Comparison of ENCODE assay signal across 8 cellular contexts in the genomic region with DNA sequence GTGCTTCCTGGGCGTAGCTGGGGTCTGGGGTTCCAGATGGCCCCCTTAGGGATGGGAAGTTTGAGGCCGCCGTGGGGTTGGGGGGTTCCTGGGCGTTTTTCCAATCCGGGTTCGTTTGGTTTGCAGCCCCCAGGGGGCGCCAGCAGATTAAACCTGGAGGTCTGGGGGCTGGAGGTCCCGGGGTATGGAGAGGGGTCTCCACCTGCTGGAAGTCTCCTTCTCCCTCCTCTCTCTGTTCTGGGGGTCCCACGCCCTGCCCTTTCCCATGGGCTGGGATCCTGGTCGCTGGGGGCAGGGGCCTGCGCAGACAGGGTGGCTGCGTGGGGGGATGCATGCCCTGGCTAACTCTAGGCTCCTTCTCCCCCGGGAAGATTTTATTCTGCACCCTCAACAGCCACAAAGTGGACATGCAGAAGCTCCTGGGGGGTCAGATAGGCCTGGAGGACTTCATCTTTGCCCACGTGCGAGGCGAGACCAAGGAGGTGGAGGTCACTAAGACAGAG. TPM values are rescaled to one million over a fixed set of nuclear protein-coding genes. Genes with fewer than 3 reads are reported as not detected.
DNase-seq lines count a peak whose midpoint lies in the region; ATAC-seq and TF ChIP-seq lines count a peak whose summit lies in the region.

No MANE protein-coding gene starts in this region.

- CTCF ChIA-PET in MCF 10A (lab: Yijun Ruan, JAX) = interaction anchor here (0.6 kb wide), 2 partner anchors 22 to 323 kb away, joined by 3 read pairs; no protein-coding TSS in a partner anchor
- CTCF ChIA-PET in mammary epithelial cell (lab: Charles Lee; ENCODE audit: low non-redundant PET) = no interaction called here

- TF ChIP-seq POLR2A in lower leg skin (IDR thresholded peaks at IDR 0.05) = no peak

- H3K27ac ChIP-seq in mammary epithelial cell (ENCODE audit: insufficient read depth, low read depth, low read length) = no peak overlapping the region

- H3K4me3 Mint-ChIP-seq in MCF 10A (ENCODE audit: unreplicated experiment) (no peak overlapping the region), glutamatergic neuron (ENCODE audit: unreplicated experiment) (no peak overlapping the region)
- peak overlapping the region; percentile 41 to 57 for H3K4me3 Mint-ChIP-seq in stimulated activated naive B cell treated with anti-CD40 and anti-IgM and Interleukin-4, amounts not matched to agents 10 μg/mL and 1 μg/mL and 100 μg/mL, for 72 hours

- DNase-seq in MCF 10A (ENCODE audit: unreplicated experiment) (no peak), mammary epithelial cell (no peak), glutamatergic neuron (peak; percentile 48), lower leg skin (ENCODE audit: low spot score in 2 of 2) (no peak)
- peak; percentile 48 for DNase-seq in activated CD4-positive, alpha-beta T cell treated with anti-CD3 and anti-CD28 coated beads, Interleukin-2, amount 50 U/mL, for 1 hour
- no peak for DNase-seq in stimulated activated naive B cell treated with anti-CD40 and anti-IgM and Interleukin-4, amounts not matched to agents 10 μg/mL and 1 μg/mL and 100 μg/mL, for 72 hours

- WGBS in mammary epithelial cell (ENCODE audit: low coverage, missing lambda C conversion rate) = 38% methylated on average over 7 of the region's 16 CpGs
- WGBS in lower leg skin, 2 donors = 13 to 28% methylated on average over 13 to 15 of the region's 16 CpGs

- no peaks in the 10 kb centered on the region for H4K20me1 ChIP-seq in mammary epithelial cell (ENCODE audit: insufficient read depth, low read length)

- no peaks in the 10 kb centered on the region for H3K36me3 ChIP-seq in mammary epithelial cell (ENCODE audit: insufficient read depth, low read length)

- H3K9me3 ChIP-seq in mammary epithelial cell (replicated peaks; ENCODE audit: insufficient read depth, low read length) = no peaks in the 10 kb centered on the region

- H3K4me1 Mint-ChIP-seq in MCF 10A (ENCODE audit: insufficient read depth, unreplicated experiment) (no peaks in the 10 kb centered on the region), glutamatergic neuron (ENCODE audit: low read depth, unreplicated experiment) (no peaks in the 10 kb centered on the region)
- peaks cover 0 to 7% of the 10 kb centered on the region in 2 donors for H3K4me1 Mint-ChIP-seq in stimulated activated naive B cell treated with anti-CD40 and anti-IgM and Interleukin-4, amounts not matched to agents 10 μg/mL and 1 μg/mL and 100 μg/mL, for 72 hours

- dilution Hi-C loops in mammary epithelial cell (cut with HindIII; ENCODE audit: low sequenced_read_pairs) = no loop called here

- no peaks in the 10 kb centered on the region for H3K9me3 Mint-ChIP-seq in MCF 10A (ENCODE audit: unreplicated experiment)
- H3K9me3 Mint-ChIP-seq in glutamatergic neuron (ENCODE audit: unreplicated experiment) = no peaks in the 10 kb centered on the region
- H3K9me3 Mint-ChIP-seq in stimulated activated naive B cell treated with anti-CD40 and anti-IgM and Interleukin-4, amounts not matched to agents 10 μg/mL and 1 μg/mL and 100 μg/mL, for 72 hours = no peaks in the 10 kb centered on the region

- H3K27me3 Mint-ChIP-seq in MCF 10A (ENCODE audit: insufficient read depth, unreplicated experiment) = no peaks in the 10 kb centered on the region
- H3K27me3 Mint-ChIP-seq in glutamatergic neuron (ENCODE audit: unreplicated experiment) = peaks cover 5% of the 10 kb centered on the region
- H3K27me3 Mint-ChIP-seq in stimulated activated naive B cell treated with anti-CD40 and anti-IgM and Interleukin-4, amounts not matched to agents 10 μg/mL and 1 μg/mL and 100 μg/mL, for 72 hours = peaks cover 0 to 6% of the 10 kb centered on the region in 2 donors

- no peak overlapping the region for H2AFZ ChIP-seq in mammary epithelial cell (ENCODE audit: low read depth, low read length)

- intact Hi-C loops in MCF 10A (cut with micrococcal nuclease) = no loop called here
- intact Hi-C loops in mammary epithelial cell (cut with micrococcal nuclease) = no loop called here
- intact Hi-C loops in lower leg skin (cut with DNase I; ENCODE audit: low total_unique reads) = no loop called here

- ATAC-seq in stimulated activated naive B cell treated with anti-CD40 and anti-IgM and Interleukin-4, amounts not matched to agents 10 μg/mL and 1 μg/mL and 100 μg/mL, for 72 hours (replicated peaks) = peak in 1 of 2 donors; percentile 53
- ATAC-seq in GM21447 (IDR thresholded peaks at IDR 0.05; ENCODE audit: unreplicated experiment) (no peak), GM18502 (IDR thresholded peaks at IDR 0.05; ENCODE audit: poor library complexity, unreplicated experiment) (no peak)

- no peaks in the 10 kb centered on the region for H3K79me2 ChIP-seq in mammary epithelial cell (ENCODE audit: insufficient read depth, low read length)

- H3K4me1 ChIP-seq in mammary epithelial cell (ENCODE audit: insufficient read depth, low read length) = peaks cover 7% of the 10 kb centered on the region

- POLR2A ChIA-PET in MCF 10A (lab: Yijun Ruan, JAX) = interaction anchor here (1.2 kb wide), 1 partner anchor 13 kb away, joined by 3 read pairs; no protein-coding TSS in a partner anchor

- H3K4me3 ChIP-seq in mammary epithelial cell (replicated peaks in 1 of 3; ENCODE audit: insufficient read depth in 1 of 3, low read depth in 2 of 3, low read length in 3 of 3) (no peak overlapping the region), lower leg skin (ENCODE audit: low read depth, poor library complexity, severe bottlenecking) (no peak overlapping the region)

- peaks cover 13% of the 10 kb centered on the region for H3K27me3 ChIP-seq in mammary epithelial cell (ENCODE audit: insufficient read depth, low read length)

- no peak overlapping the region for H3K4me2 ChIP-seq in mammary epithelial cell (ENCODE audit: insufficient read depth, low read depth, low read length)

- no peaks in the 10 kb centered on the region for H3K36me3 Mint-ChIP-seq in MCF 10A (ENCODE audit: insufficient read depth, unreplicated experiment)
- no peaks in the 10 kb centered on the region for H3K36me3 Mint-ChIP-seq in glutamatergic neuron (ENCODE audit: unreplicated experiment)
- H3K36me3 Mint-ChIP-seq in stimulated activated naive B cell treated with anti-CD40 and anti-IgM and Interleukin-4, amounts not matched to agents 10 μg/mL and 1 μg/mL and 100 μg/mL, for 72 hours = no peaks in the 10 kb centered on the region

- in situ Hi-C loops in mammary epithelial cell (cut with MboI; ENCODE audit: low sequenced_read_pairs in 2 of 2) = no loop called here

- H3K9ac ChIP-seq in mammary epithelial cell (ENCODE audit: insufficient read depth, low read length) = no peak overlapping the region

- BruUV-seq in MCF 10A (replicated peaks; lab: Mats Ljungman, UMichigan) = no TSS peak
- BruUV-seq in mammary epithelial cell (replicated peaks; lab: Mats Ljungman, UMichigan) = no TSS peak

- H3K27ac Mint-ChIP-seq in MCF 10A (ENCODE audit: low read depth, unreplicated experiment) = no peak overlapping the region
- no peak overlapping the region for H3K27ac Mint-ChIP-seq in glutamatergic neuron (ENCODE audit: unreplicated experiment)
- no peak overlapping the region for H3K27ac Mint-ChIP-seq in stimulated activated naive B cell treated with anti-CD40 and anti-IgM and Interleukin-4, amounts not matched to agents 10 μg/mL and 1 μg/mL and 100 μg/mL, for 72 hours

- peak; percentile 44 for TF ChIP-seq CTCF in MCF 10A (IDR thresholded peaks at IDR 0.05; ENCODE audit: unreplicated experiment)
- peak in 1 of 2 donors; percentile 46 for TF ChIP-seq CTCF in mammary epithelial cell (conservative IDR thresholded peaks at IDR 0.05 in 1 of 2, IDR thresholded peaks at IDR 0.05 in 1 of 2; ENCODE audit: extremely low read depth in 1 of 2, insufficient read depth in 1 of 2, low read depth in 1 of 2, low read length in 2 of 2)
- TF ChIP-seq CTCF in glutamatergic neuron (IDR thresholded peaks at IDR 0.05; ENCODE audit: partially characterized antibody, unreplicated experiment) = peak; percentile 75
- no peak for TF ChIP-seq CTCF in lower leg skin (IDR thresholded peaks at IDR 0.05)

RNA-seq across cellular contexts. Expression of gene GIPC3, which starts 0.9 kb away (rescaled TPM):
- not detected in 2 replicates for total RNA-seq in MCF 10A (2022)
- not detected for total RNA-seq in mammary epithelial cell
- 0.01 TPM for polyA plus RNA-seq in mammary epithelial cell
- not detected for polyA minus RNA-seq in mammary epithelial cell
- 0.20 TPM for total RNA-seq in glutamatergic neuron (ENCODE audit: unreplicated experiment)
- under 1 TPM in 3 of 4 donors, not detected in 1; 0.19 to 0.52 (median 0.25) TPM for total RNA-seq in lower leg skin

RNA-seq across cellular contexts. Expression of gene HMG20B, which starts 13.4 kb away (rescaled TPM):
- total RNA-seq in MCF 10A (2022) (54.7 and 64.7 TPM in 2 replicates), mammary epithelial cell (100 to 1,000 TPM in 1 of 2 donors, 10 to 100 TPM in 1; 95.7 to 162 TPM), glutamatergic neuron (ENCODE audit: unreplicated experiment) (55.3 TPM), lower leg skin (100 to 1,000 TPM; 112 to 135 (median 123) TPM)
- polyA plus RNA-seq in mammary epithelial cell = 51.6 TPM
- 13.5 TPM for polyA minus RNA-seq in mammary epithelial cell

RNA-seq across cellular contexts. Expression of gene TBXA2R, which starts 20.5 kb away (rescaled TPM):
- total RNA-seq in MCF 10A (2022) = not detected in 2 replicates
- under 1 TPM in 1 of 2 donors, not detected in 1; 0.17 TPM for total RNA-seq in mammary epithelial cell
- 0.07 TPM for polyA plus RNA-seq in mammary epithelial cell
- polyA minus RNA-seq in mammary epithelial cell = not detected
- not detected for total RNA-seq in glutamatergic neuron (ENCODE audit: unreplicated experiment)
- total RNA-seq in lower leg skin = 1 to 10 TPM in 2 of 4 donors, under 1 TPM in 2; 0.20 to 4.2 (median 0.90) TPM

RNA-seq across cellular contexts. Expression of gene MFSD12, which starts 28.8 kb away (rescaled TPM):
- total RNA-seq in MCF 10A (2022) (77.5 and 79.4 TPM in 2 replicates), mammary epithelial cell (100 to 1,000 TPM; 113 to 267 TPM), glutamatergic neuron (ENCODE audit: unreplicated experiment) (134 TPM), lower leg skin (10 to 100 TPM; 43.3 to 98.2 (median 56.3) TPM)
- 61.6 TPM for polyA plus RNA-seq in mammary epithelial cell
- polyA minus RNA-seq in mammary epithelial cell = 72.3 TPM

RNA-seq across cellular contexts. Expression of gene CACTIN, which starts 40.4 kb away (rescaled TPM):
- total RNA-seq in MCF 10A (2022) (24.7 and 25.1 TPM in 2 replicates), mammary epithelial cell (10 to 100 TPM; 16.0 to 26.5 TPM), glutamatergic neuron (ENCODE audit: unreplicated experiment) (29.7 TPM), lower leg skin (10 to 100 TPM; 21.1 to 46.5 (median 33.6) TPM)
- polyA plus RNA-seq in mammary epithelial cell = 14.4 TPM
- 11.2 TPM for polyA minus RNA-seq in mammary epithelial cell

Comparison
In these comparisons a context has a peak if more than half of its experiments do, and no peak if none do; other contexts are left out.
1. DNase-seq: peak in activated CD4-positive, alpha-beta T cell treated with anti-CD3 and anti-CD28 coated beads, Interleukin-2, amount 50 U/mL, for 1 hour (single experiment) and glutamatergic neuron (single experiment); none in MCF 10A (single experiment), mammary epithelial cell (single experiment), stimulated activated naive B cell treated with anti-CD40 and anti-IgM and Interleukin-4, amounts not matched to agents 10 μg/mL and 1 μg/mL and 100 μg/mL, for 72 hours (single experiment) and lower leg skin (0 of 2).
2. H3K4me3 Mint-ChIP-seq: peak in stimulated activated naive B cell treated with anti-CD40 and anti-IgM and Interleukin-4, amounts not matched to agents 10 μg/mL and 1 μg/mL and 100 μg/mL, for 72 hours (2 of 2); none in MCF 10A (single experiment) and glutamatergic neuron (single experiment).
3. CTCF ChIP-seq: peak in MCF 10A (single experiment) and glutamatergic neuron (single experiment); none in lower leg skin (0 of 3).